In the genomic region with DNA sequence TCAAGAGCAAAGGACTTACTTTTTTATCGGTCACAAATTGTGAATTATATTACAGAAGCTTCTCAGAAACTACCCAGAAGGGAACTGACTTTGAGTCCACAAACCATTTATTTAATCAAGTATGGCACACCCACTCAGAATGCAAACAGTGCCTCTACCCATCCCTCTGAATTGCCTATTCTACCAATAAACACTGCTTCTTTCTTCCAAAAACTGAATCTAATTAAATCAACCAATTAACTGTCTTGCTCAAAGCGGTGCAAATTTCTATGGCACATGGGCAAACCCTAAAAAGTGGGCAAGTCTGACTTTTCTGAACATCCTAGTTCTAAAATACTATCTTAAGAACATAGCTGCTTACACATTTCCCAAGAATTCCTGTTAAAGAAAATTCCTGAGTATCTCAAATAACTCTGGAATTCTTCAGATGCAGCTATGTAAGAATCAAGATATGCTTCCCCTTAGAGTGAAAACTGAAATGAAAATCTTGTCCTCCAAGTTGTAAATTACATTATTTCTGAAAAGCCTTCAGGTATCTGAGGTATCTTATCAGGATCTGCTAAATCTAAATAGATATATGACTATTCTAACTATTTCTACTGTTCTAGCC, we compare ENCODE assay signal across 13 cellular contexts. TPM values are rescaled to one million over a fixed set of nuclear protein-coding genes. Genes with fewer than 3 reads are reported as not detected.
DNase-seq lines count a peak whose midpoint lies in the region; ATAC-seq, FAIRE-seq and TF ChIP-seq lines count a peak whose summit lies in the region.
"Had no signal": no experiment of that assay in that cellular context is flagged by ENCODE, and none has a peak within 500 bp of the region (broad histone marks: within the 10 kb centered on the region; RNA-seq: fewer than 3 reads in every experiment).

No MANE protein-coding gene starts in this region.

- H3K36me3 Mint-ChIP-seq in CD4-positive, alpha-beta T cell (ENCODE audit: low read depth): peaks cover 15% of the 10 kb centered on the region
- no peaks in the 10 kb centered on the region for H3K36me3 Mint-ChIP-seq in natural killer cell

- no peak overlapping the region for H2AK5ac ChIP-seq in neuronal stem cell (ENCODE audit: low read depth, low read length)

- no CpG with 5 or more reads among the region's 2 CpGs for WGBS in neuronal stem cell (ENCODE audit: extremely low coverage in 2 of 2, insufficient read length in 2 of 2, insufficient replicate concordance in 1 of 2), 2 donors
- WGBS in esophagus muscularis mucosa: 91% methylated on average over 2 of the region's 2 CpGs
- 90% methylated on average over 2 of the region's 2 CpGs for WGBS in right cardiac atrium

- no peaks in the 10 kb centered on the region for H3K9me1 ChIP-seq in endothelial cell of umbilical vein (replicated peaks; ENCODE audit: control insufficient read depth, extremely low read depth, insufficient read depth, low read length)

- peak overlapping the region; percentile 51 for H3K4me3 Mint-ChIP-seq in CD4-positive, alpha-beta T cell
- H3K4me3 Mint-ChIP-seq in natural killer cell: peak overlapping the region; percentile 35

- no peak overlapping the region for H3K27ac Mint-ChIP-seq in CD4-positive, alpha-beta T cell
- H3K27ac Mint-ChIP-seq in natural killer cell: peak overlapping the region; percentile 76 to 92

- H3K4ac ChIP-seq in neuronal stem cell (ENCODE audit: low read length): no peak overlapping the region

- no peak overlapping the region for H3K27ac ChIP-seq in CD4-positive, alpha-beta T cell (ENCODE audit: low read depth, low read length)
- H3K27ac ChIP-seq in endothelial cell of umbilical vein (ENCODE audit: insufficient read depth, low read depth, low read length): no peak overlapping the region
- H3K27ac ChIP-seq in neuronal stem cell (replicated peaks; ENCODE audit: low read length): no peak overlapping the region
- no peak overlapping the region for H3K27ac ChIP-seq in esophagus muscularis mucosa (replicated peaks in 1 of 4)
- H3K27ac ChIP-seq in right cardiac atrium (ENCODE audit: low read length): no peak overlapping the region
- H3K27ac ChIP-seq in vagina: no peak overlapping the region
- H3K27ac ChIP-seq: Peyer's patch had no signal

- no peak for ATAC-seq in CD4-positive, alpha-beta T cell (ENCODE audit: poor library complexity)
- no peak for ATAC-seq in natural killer cell
- no peak for ATAC-seq in right cardiac atrium
- ATAC-seq: K562 had no signal

- H3K4me1 ChIP-seq in endothelial cell of umbilical vein (ENCODE audit: control insufficient read depth, extremely low read depth, insufficient read depth, low read length) (peaks cover 43% of the 10 kb centered on the region), neuronal stem cell (ENCODE audit: control insufficient read depth in 2 of 2, insufficient read depth in 1 of 2, low read depth in 1 of 2, low read length in 2 of 2) (peaks cover 0 to 11% of the 10 kb centered on the region in 2 donors), esophagus muscularis mucosa (peaks cover 14 to 25% (median 16%) of the 10 kb centered on the region in 4 donors), right cardiac atrium (ENCODE audit: control insufficient read depth, insufficient read depth, low read length) (peaks cover 3% of the 10 kb centered on the region), vagina (peaks cover 18% of the 10 kb centered on the region)

- intact Hi-C loops in CD4-positive, alpha-beta T cell (cut with DNase I, micrococcal nuclease): loop anchor here in 1 of 2 experiments (10.0 kb wide), 1 partner anchor 797 kb away; the partner anchor contains the start of gene ANGEL1
- intact Hi-C loops in endothelial cell of umbilical vein (cut with micrococcal nuclease): loop anchor here (10.0 kb wide), 1 partner anchor 657 kb away; no protein-coding TSS in a partner anchor
- intact Hi-C loops in natural killer cell (cut with micrococcal nuclease): no loop called here
- intact Hi-C loops in esophagus muscularis mucosa (cut with DNase I): no loop called here
- intact Hi-C loops in right cardiac atrium (cut with DNase I): no loop called here
- intact Hi-C loops in vagina (cut with DNase I): no loop called here

- H3K79me2 ChIP-seq in endothelial cell of umbilical vein (ENCODE audit: control insufficient read depth, insufficient read depth, low read length): peaks cover 84% of the 10 kb centered on the region

- no peak overlapping the region for H2BK12ac ChIP-seq in neuronal stem cell (ENCODE audit: low read length)

- no peak overlapping the region for H3K4me3 ChIP-seq in endothelial cell of umbilical vein (replicated peaks in 1 of 3; ENCODE audit: insufficient read depth in 1 of 3, low read depth in 1 of 3, low read length in 3 of 3)
- H3K4me3 ChIP-seq in neuronal stem cell (ENCODE audit: low read length in 2 of 2): no peak overlapping the region
- H3K4me3 ChIP-seq in esophagus muscularis mucosa: no peak overlapping the region
- H3K4me3 ChIP-seq in right cardiac atrium (ENCODE audit: low read length): no peak overlapping the region
- H3K4me3 ChIP-seq in vagina: no peak overlapping the region
- H3K4me3 ChIP-seq: K562, Peyer's patch had no signal

- H2AFZ ChIP-seq in endothelial cell of umbilical vein (ENCODE audit: low read depth, low read length) (no peak overlapping the region), neuronal stem cell (ENCODE audit: low read length) (no peak overlapping the region)

- H3K9me3 ChIP-seq in CD4-positive, alpha-beta T cell (ENCODE audit: control insufficient read depth, low read length): no peaks in the 10 kb centered on the region
- H3K9me3 ChIP-seq in endothelial cell of umbilical vein (replicated peaks; ENCODE audit: control insufficient read depth, insufficient read depth, low read length) (no peaks in the 10 kb centered on the region), neuronal stem cell (replicated peaks in 1 of 2; ENCODE audit: control insufficient read depth in 2 of 2, insufficient read depth in 1 of 2, low read depth in 1 of 2, low read length in 2 of 2) (no peaks in the 10 kb centered on the region), esophagus muscularis mucosa (no peaks in the 10 kb centered on the region), right cardiac atrium (ENCODE audit: control insufficient read depth, low read length) (no peaks in the 10 kb centered on the region), vagina (no peaks in the 10 kb centered on the region)
- H3K9me3 ChIP-seq: Peyer's patch had no signal

- DNase-seq in CD4-positive, alpha-beta T cell: no peak
- DNase-seq in OCI-M1 (lab: John Stamatoyannopoulos, UW) (peak; percentile 5), endothelial cell of umbilical vein (ENCODE audit: low read depth, low spot score) (peak; percentile 38), natural killer cell (no peak), neuronal stem cell (ENCODE audit: low spot score) (no peak), esophagus muscularis mucosa (ENCODE audit: extremely low spot score) (no peak), right cardiac atrium (no peak), vagina (ENCODE audit: extremely low spot score in 2 of 2) (no peak)
- DNase-seq: activated CD8-positive, alpha-beta memory T cell treated with anti-CD3 and anti-CD28 coated beads, Interleukin-2, amount 50 U/mL, for 48 hours; Peyer's patch; stimulated activated CD4-positive, alpha-beta T cell treated with anti-CD3 and anti-CD28 coated beads, Interleukin-15, amount 100 ng/mL, for 24 hours had no signal

- no peaks in the 10 kb centered on the region for H3K27me3 ChIP-seq in CD4-positive, alpha-beta T cell (ENCODE audit: control insufficient read depth, insufficient read depth, low read length)
- H3K27me3 ChIP-seq in endothelial cell of umbilical vein (ENCODE audit: control insufficient read depth in 2 of 2, insufficient read depth in 2 of 2, low read length in 2 of 2): no peaks in the 10 kb centered on the region
- no peaks in the 10 kb centered on the region for H3K27me3 ChIP-seq in neuronal stem cell (ENCODE audit: control insufficient read depth in 3 of 3, insufficient read depth in 3 of 3, low read depth in 1 of 3, low read length in 3 of 3)
- no peaks in the 10 kb centered on the region for H3K27me3 ChIP-seq in esophagus muscularis mucosa
- H3K27me3 ChIP-seq in right cardiac atrium (ENCODE audit: control insufficient read depth, insufficient read depth): no peaks in the 10 kb centered on the region
- H3K27me3 ChIP-seq in vagina: no peaks in the 10 kb centered on the region
- H3K27me3 ChIP-seq: Peyer's patch had no signal

- no peak overlapping the region for H2BK15ac ChIP-seq in neuronal stem cell (ENCODE audit: low read length)

- TF ChIP-seq EP300 in esophagus muscularis mucosa (IDR thresholded peaks at IDR 0.05): no peak

- H3K9me3 Mint-ChIP-seq in CD4-positive, alpha-beta T cell: no peaks in the 10 kb centered on the region
- H3K9me3 Mint-ChIP-seq in natural killer cell: no peaks in the 10 kb centered on the region

- H3K4me2 ChIP-seq in endothelial cell of umbilical vein (ENCODE audit: insufficient read depth, low read length) (peak overlapping the region; percentile 51), neuronal stem cell (ENCODE audit: insufficient read depth, low read length, poor library complexity, severe bottlenecking) (no peak overlapping the region)

- H4K20me1 ChIP-seq in endothelial cell of umbilical vein (replicated peaks; ENCODE audit: control insufficient read depth, extremely low read depth, insufficient read depth, low read length): no peaks in the 10 kb centered on the region

- no peak for TF ChIP-seq POLR2A in endothelial cell of umbilical vein (IDR thresholded peaks at IDR 0.05; ENCODE audit: low read depth, low read length)
- TF ChIP-seq POLR2A in esophagus muscularis mucosa (IDR thresholded peaks at IDR 0.05; ENCODE audit: low read depth): no peak
- TF ChIP-seq POLR2A in vagina (IDR thresholded peaks at IDR 0.05): no peak

- no peaks in the 10 kb centered on the region for H3K79me1 ChIP-seq in neuronal stem cell (ENCODE audit: low read depth, low read length)

- no TSS peak for BruUV-seq in endothelial cell of umbilical vein (replicated peaks; lab: Mats Ljungman, UMichigan)

- no peak overlapping the region for H3K9ac ChIP-seq in endothelial cell of umbilical vein (replicated peaks; ENCODE audit: extremely low read depth, insufficient read depth, low read length)
- H3K9ac ChIP-seq in neuronal stem cell (ENCODE audit: low read depth, low read length, poor library complexity): no peak overlapping the region

- H2BK5ac ChIP-seq in neuronal stem cell (ENCODE audit: low read length): no peak overlapping the region

- H3K14ac ChIP-seq in neuronal stem cell (ENCODE audit: low read length): no peak overlapping the region

- H3K18ac ChIP-seq in neuronal stem cell (ENCODE audit: low read length): no peak overlapping the region

- TF ChIP-seq CTCF in CD4-positive, alpha-beta T cell (IDR thresholded peaks at IDR 0.05): no peak
- TF ChIP-seq CTCF in endothelial cell of umbilical vein (IDR thresholded peaks at IDR 0.05; ENCODE audit: extremely low read depth in 1 of 2, insufficient read depth in 1 of 2, low read depth in 1 of 2, low read length in 2 of 2): no peak
- no peak for TF ChIP-seq CTCF in natural killer cell (IDR thresholded peaks at IDR 0.05)
- no peak for TF ChIP-seq CTCF in esophagus muscularis mucosa (IDR thresholded peaks at IDR 0.05)
- TF ChIP-seq CTCF in vagina (IDR thresholded peaks at IDR 0.05): no peak

- no peak overlapping the region for H3K23ac ChIP-seq in neuronal stem cell (ENCODE audit: low read depth, low read length, poor library complexity)

- H3K27me3 Mint-ChIP-seq in CD4-positive, alpha-beta T cell: no peaks in the 10 kb centered on the region
- H3K27me3 Mint-ChIP-seq in natural killer cell (ENCODE audit: low read depth in 2 of 2): no peaks in the 10 kb centered on the region

- dilution Hi-C loops in endothelial cell of umbilical vein (cut with MboI; ENCODE audit: extremely low pct_ligation_motif_present, low sequenced_read_pairs): no loop called here

- no peak overlapping the region for H4K91ac ChIP-seq in neuronal stem cell (ENCODE audit: low read depth, low read length, poor library complexity)

- POLR2A ChIA-PET in CD4-positive, alpha-beta T cell (lab: Charles Lee): no interaction called here
- POLR2A ChIA-PET in endothelial cell of umbilical vein (lab: Charles Lee): no interaction called here

- no peaks in the 10 kb centered on the region for H3K36me3 ChIP-seq in endothelial cell of umbilical vein (ENCODE audit: control insufficient read depth in 2 of 2, extremely low read depth in 1 of 2, insufficient read depth in 2 of 2, low read length in 2 of 2)
- H3K36me3 ChIP-seq in neuronal stem cell (replicated peaks in 1 of 2; ENCODE audit: control insufficient read depth in 2 of 2, insufficient read depth in 2 of 2, low read length in 2 of 2): no peaks in the 10 kb centered on the region
- no peaks in the 10 kb centered on the region for H3K36me3 ChIP-seq in esophagus muscularis mucosa
- H3K36me3 ChIP-seq in vagina: no peaks in the 10 kb centered on the region
- H3K36me3 ChIP-seq: Peyer's patch had no signal

- peaks cover 69% of the 10 kb centered on the region for H3K4me1 Mint-ChIP-seq in CD4-positive, alpha-beta T cell (ENCODE audit: low read depth)
- peaks cover 55 to 60% of the 10 kb centered on the region in 2 donors for H3K4me1 Mint-ChIP-seq in natural killer cell

- CTCF ChIA-PET in CD4-positive, alpha-beta T cell (lab: Charles Lee): no interaction called here
- CTCF ChIA-PET in endothelial cell of umbilical vein (lab: Charles Lee): interaction anchor here (0.8 to 1.6 kb wide), 7 partner anchors 8 to 153 kb away, joined by 3 to 8 read pairs (median 5); no protein-coding TSS in a partner anchor

- no peak for FAIRE-seq in endothelial cell of umbilical vein (lab: Jason Lieb, UNC)
- FAIRE-seq: H1, K562 had no signal

- no peak overlapping the region for H4K8ac ChIP-seq in neuronal stem cell (ENCODE audit: low read depth, low read length)

- no peak overlapping the region for H2BK120ac ChIP-seq in neuronal stem cell (ENCODE audit: low read depth, low read length)

RNA-seq across cellular contexts. Expression of gene SPTLC2, which starts 4.3 kb away (rescaled TPM):
- total RNA-seq in CD4-positive, alpha-beta T cell: 10 to 100 TPM; 13.0 to 14.5 TPM
- 57.2 and 71.3 TPM in 2 replicates for total RNA-seq in endothelial cell of umbilical vein
- polyA plus RNA-seq in endothelial cell of umbilical vein: 13.3 and 19.1 TPM in 2 replicates
- polyA plus RNA-seq in endothelial cell of umbilical vein (2011; cell fraction: cytosol; rRNA removed): 21.1 and 24.2 TPM in 2 replicates
- 20.1 and 28.5 TPM in 2 replicates for polyA plus RNA-seq in endothelial cell of umbilical vein (2011; cell fraction: nucleus; rRNA removed)
- polyA plus RNA-seq in endothelial cell of umbilical vein (2012): 25.9 and 32.7 TPM in 2 replicates
- 57.7 and 96.5 TPM in 2 replicates for polyA minus RNA-seq in endothelial cell of umbilical vein
- polyA minus RNA-seq in endothelial cell of umbilical vein (2011; cell fraction: cytosol; rRNA and poly(A)+ RNA removed): 11.7 TPM
- polyA minus RNA-seq in endothelial cell of umbilical vein (2011; cell fraction: nucleus; rRNA and poly(A)+ RNA removed): 24.8 and 35.8 TPM in 2 replicates
- 10 to 100 TPM; 35.2 to 58.6 (median 50.4) TPM for total RNA-seq in natural killer cell
- polyA plus RNA-seq in neuronal stem cell (2013, experiment 1 of 2): 3.5 TPM
- 3.3 TPM for polyA plus RNA-seq in neuronal stem cell (2013, experiment 2 of 2)
- 10 to 100 TPM; 14.5 to 25.3 (median 20.1) TPM for total RNA-seq in esophagus muscularis mucosa
- 10 to 100 TPM; 10.7 to 15.8 (median 13.0) TPM for total RNA-seq in right cardiac atrium
- 4.8 TPM for polyA plus RNA-seq in right cardiac atrium
- total RNA-seq in vagina: 23.1 TPM

Comparison
In these comparisons a context has a peak if more than half of its experiments do, and no peak if none do; other contexts are left out.
1. DNase-seq: peak in OCI-M1 (single experiment) and endothelial cell of umbilical vein (single experiment); none in CD4-positive, alpha-beta T cell (0 of 10), natural killer cell (single experiment), neuronal stem cell (single experiment), esophagus muscularis mucosa (single experiment), right cardiac atrium (0 of 3) and vagina (0 of 2).